In genomic region chr5:55231476-55232193, GRCh38 we compare ENCODE assay signal across 1 cellular context.
TF ChIP-seq lines count a peak whose summit lies in the region.

No MANE protein-coding gene starts in this region.

TF ChIP-seq in A549, 52 proteins besides CTCF, POLR2A, EP300 and RAD21 (continued from another document):
- TF ChIP-seq, protein P1, sequence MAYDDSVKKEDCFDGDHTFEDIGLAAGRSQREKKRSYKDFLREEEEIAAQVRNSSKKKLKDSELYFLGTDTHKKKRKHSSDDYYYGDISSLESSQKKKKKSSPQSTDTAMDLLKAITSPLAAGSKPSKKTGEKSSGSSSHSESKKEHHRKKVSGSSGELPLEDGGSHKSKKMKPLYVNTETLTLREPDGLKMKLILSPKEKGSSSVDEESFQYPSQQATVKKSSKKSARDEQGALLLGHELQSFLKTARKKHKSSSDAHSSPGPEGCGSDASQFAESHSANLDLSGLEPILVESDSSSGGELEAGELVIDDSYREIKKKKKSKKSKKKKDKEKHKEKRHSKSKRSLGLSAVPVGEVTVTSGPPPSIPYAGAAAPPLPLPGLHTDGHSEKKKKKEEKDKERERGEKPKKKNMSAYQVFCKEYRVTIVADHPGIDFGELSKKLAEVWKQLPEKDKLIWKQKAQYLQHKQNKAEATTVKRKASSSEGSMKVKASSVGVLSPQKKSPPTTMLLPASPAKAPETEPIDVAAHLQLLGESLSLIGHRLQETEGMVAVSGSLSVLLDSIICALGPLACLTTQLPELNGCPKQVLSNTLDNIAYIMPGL (CRISPR knock-in tag; IDR thresholded peaks at IDR 0.05; ENCODE audit: borderline replicate concordance): no peak
- TF ChIP-seq, protein P2, sequence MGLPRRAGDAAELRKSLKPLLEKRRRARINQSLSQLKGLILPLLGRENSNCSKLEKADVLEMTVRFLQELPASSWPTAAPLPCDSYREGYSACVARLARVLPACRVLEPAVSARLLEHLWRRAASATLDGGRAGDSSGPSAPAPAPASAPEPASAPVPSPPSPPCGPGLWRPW (IDR thresholded peaks at IDR 0.05): no peak
- TF ChIP-seq HOXA7 (CRISPR knock-in tag; IDR thresholded peaks at IDR 0.05) (no peak), ZC3H11A (IDR thresholded peaks at IDR 0.05) (no peak), TFCP2L1 (CRISPR knock-in tag; IDR thresholded peaks at IDR 0.05) (no peak), CBX2 (IDR thresholded peaks at IDR 0.05; ENCODE audit: borderline replicate concordance, low read depth) (no peak), GATA3 (IDR thresholded peaks at IDR 0.05; ENCODE audit: borderline replicate concordance) (no peak), MYC (IDR thresholded peaks at IDR 0.05; ENCODE audit: borderline replicate concordance, low read length) (no peak), SMC3 (IDR thresholded peaks at IDR 0.05) (no peak), FOSB (CRISPR knock-in tag; IDR thresholded peaks at IDR 0.05) (no peak)
- TF ChIP-seq, protein P3, sequence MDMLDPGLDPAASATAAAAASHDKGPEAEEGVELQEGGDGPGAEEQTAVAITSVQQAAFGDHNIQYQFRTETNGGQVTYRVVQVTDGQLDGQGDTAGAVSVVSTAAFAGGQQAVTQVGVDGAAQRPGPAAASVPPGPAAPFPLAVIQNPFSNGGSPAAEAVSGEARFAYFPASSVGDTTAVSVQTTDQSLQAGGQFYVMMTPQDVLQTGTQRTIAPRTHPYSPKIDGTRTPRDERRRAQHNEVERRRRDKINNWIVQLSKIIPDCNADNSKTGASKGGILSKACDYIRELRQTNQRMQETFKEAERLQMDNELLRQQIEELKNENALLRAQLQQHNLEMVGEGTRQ (IDR thresholded peaks at IDR 0.05): no peak
